In genomic region chr10:43138757-43139241, GRCh38 we compare ENCODE assay signal across 8 cellular contexts. TPM values are rescaled to one million over a fixed set of nuclear protein-coding genes. Genes with fewer than 3 reads are reported as not detected.
DNase-seq lines count a peak whose midpoint lies in the region; ATAC-seq and TF ChIP-seq lines count a peak whose summit lies in the region.

No MANE protein-coding gene starts in this region.

- no peaks in the 10 kb centered on the region for H3K27me3 ChIP-seq in OCI-LY3 (ENCODE audit: low read depth, low read length)
- no peaks in the 10 kb centered on the region for H3K27me3 ChIP-seq in osteoblast (ENCODE audit: insufficient read depth, low read length)
- H3K27me3 ChIP-seq in upper lobe of right lung: no peaks in the 10 kb centered on the region

- peak overlapping the region; percentile 26; the same call in 1 of the 2 replicates for H2AFZ ChIP-seq in OCI-LY3 (ENCODE audit: low read depth, low read length)
- H2AFZ ChIP-seq in osteoblast (ENCODE audit: low read length): peak overlapping the region; percentile 67

- intact Hi-C loops in upper lobe of right lung (cut with DNase I): no loop called here

- H4K20me1 ChIP-seq in OCI-LY3 (ENCODE audit: insufficient read depth, low read length) (peaks cover 9% of the 10 kb centered on the region), osteoblast (ENCODE audit: insufficient read depth, low read length) (peaks cover 37% of the 10 kb centered on the region)

- TF ChIP-seq CTCF in OCI-LY3 (IDR thresholded peaks at IDR 0.05; ENCODE audit: low read depth, low read length) (no peak), foreskin fibroblast (IDR thresholded peaks at IDR 0.05; ENCODE audit: low read depth, low read length) (no peak), osteoblast (IDR thresholded peaks at IDR 0.05; ENCODE audit: extremely low read depth, low read depth, low read length) (no peak), upper lobe of right lung (IDR thresholded peaks at IDR 0.05) (no peak)

- ATAC-seq in HG03064 (IDR thresholded peaks at IDR 0.05; ENCODE audit: low read depth, unreplicated experiment): peak; percentile 20
- peak; percentile 37 for ATAC-seq in upper lobe of right lung

- H3K9me3 ChIP-seq in OCI-LY3 (ENCODE audit: insufficient read depth, low read length) (no peaks in the 10 kb centered on the region), osteoblast (ENCODE audit: low read depth, low read length) (no peaks in the 10 kb centered on the region), upper lobe of right lung (no peaks in the 10 kb centered on the region)

- H3K4me1 ChIP-seq in OCI-LY3 (ENCODE audit: low read length) (peaks cover 28% of the 10 kb centered on the region), osteoblast (ENCODE audit: insufficient read depth, low read length) (peaks cover 32% of the 10 kb centered on the region), upper lobe of right lung (peaks cover 52% of the 10 kb centered on the region)

- H3K4me3 ChIP-seq in OCI-LY3 (ENCODE audit: low read length): peak overlapping the region; percentile 99
- H3K4me3 ChIP-seq in foreskin fibroblast (ENCODE audit: low read depth in 1 of 2, low read length in 2 of 2): peak overlapping the region; percentile 71 to 80
- H3K4me3 ChIP-seq in osteoblast (ENCODE audit: insufficient read depth, low read length): peak overlapping the region; percentile 83
- H3K4me3 ChIP-seq in upper lobe of right lung: peak overlapping the region; percentile 98

- H3K27ac ChIP-seq in OCI-LY3 (ENCODE audit: low read length) (peak overlapping the region; percentile 34), osteoblast (ENCODE audit: low read depth, low read length) (peak overlapping the region; percentile 99), upper lobe of right lung (peak overlapping the region; percentile 95)

- H3K4me2 ChIP-seq in OCI-LY3 (ENCODE audit: low read length) (peak overlapping the region; percentile 85), osteoblast (ENCODE audit: insufficient read depth, low read length) (peak overlapping the region; percentile 92)

- H3K9ac ChIP-seq in OCI-LY3 (ENCODE audit: low read length): peak overlapping the region; percentile 91

- DNase-seq in activated CD8-positive, alpha-beta memory T cell treated with anti-CD3 and anti-CD28 coated beads for 1 hour (ENCODE audit: extremely low read depth in 1 of 2, low read depth in 1 of 2): peak; percentile 27 to 46
- no peak for DNase-seq in activated CD8-positive, alpha-beta memory T cell treated with anti-CD3 and anti-CD28 coated beads for 24 hours
- peak; percentile 30 to 47 for DNase-seq in activated T-helper 1 cell treated with anti-CD3 and anti-CD28 coated beads, Interleukin-2, amount 50 U/mL, for 16 hours (ENCODE audit: low read depth in 1 of 2, low spot score in 1 of 2)
- DNase-seq in foreskin fibroblast (peak; percentile 24 to 65), osteoblast (ENCODE audit: insufficient read length, low spot score, missing footprints) (peak; percentile 82), upper lobe of right lung (no peak)

- H3K79me2 ChIP-seq in OCI-LY3 (ENCODE audit: low read length) (peaks cover 53% of the 10 kb centered on the region), osteoblast (ENCODE audit: insufficient read depth, low read length) (peaks cover 67% of the 10 kb centered on the region)

- H3K36me3 ChIP-seq in OCI-LY3 (replicated peaks; ENCODE audit: low read depth, low read length) (no peaks in the 10 kb centered on the region), osteoblast (ENCODE audit: insufficient read depth, low read length) (peaks cover 2% of the 10 kb centered on the region), upper lobe of right lung (no peaks in the 10 kb centered on the region)

RNA-seq across cellular contexts. Expression of gene CSGALNACT2, which starts 0.6 kb away (rescaled TPM):
- total RNA-seq in osteoblast: 31.8 and 37.7 TPM in 2 replicates
- 40.8 TPM for total RNA-seq in upper lobe of right lung

Comparison
In these comparisons a context has a peak if more than half of its experiments do, and no peak if none do; other contexts are left out.
1. DNase-seq: peak in activated CD8-positive, alpha-beta memory T cell treated with anti-CD3 and anti-CD28 coated beads for 1 hour (2 of 2), activated T-helper 1 cell treated with anti-CD3 and anti-CD28 coated beads, Interleukin-2, amount 50 U/mL, for 16 hours (2 of 2), foreskin fibroblast (2 of 2) and osteoblast (single experiment); none in activated CD8-positive, alpha-beta memory T cell treated with anti-CD3 and anti-CD28 coated beads for 24 hours (single experiment) and upper lobe of right lung (single experiment).
2. H3K27ac ChIP-seq: peak in every context shown above with its lines; median percentile 99 in osteoblast; 95 in upper lobe of right lung; 34 in OCI-LY3.
3. Peak in every context shown above with its lines, with median percentiles within 50 percentile points of each other: H3K4me3 ChIP-seq.